9 cellular contexts compared by ENCODE assay signal in the genomic region with DNA sequence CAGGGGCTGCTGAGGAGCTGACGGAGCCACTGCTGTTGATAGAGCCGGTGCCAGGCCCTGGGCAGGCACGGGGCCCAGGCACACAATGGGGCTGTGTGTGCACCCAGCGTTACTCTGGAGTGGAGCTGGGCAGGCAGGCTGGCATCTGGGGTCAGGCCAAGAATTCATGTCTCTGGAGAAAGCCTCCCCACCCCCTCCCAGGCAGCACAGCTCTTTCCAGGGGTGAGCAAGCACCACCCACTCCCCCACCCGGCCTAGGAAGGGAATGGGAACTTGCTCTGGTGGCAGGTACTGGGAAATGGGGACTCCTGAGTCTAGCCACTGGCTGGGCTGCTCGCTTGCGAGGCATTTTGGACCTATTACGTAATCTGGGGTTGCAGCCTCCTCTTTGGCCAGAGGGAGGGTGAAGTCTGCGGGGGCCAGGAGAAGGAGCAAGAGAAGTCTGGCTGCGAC. TPM values are rescaled to one million over a fixed set of nuclear protein-coding genes. Genes with fewer than 3 reads are reported as not detected.
DNase-seq lines count a peak whose midpoint lies in the region; TF ChIP-seq lines count a peak whose summit lies in the region.
"Had no signal": no experiment of that assay in that cellular context is flagged by ENCODE, and none has a peak within 500 bp of the region (broad histone marks: within the 10 kb centered on the region; RNA-seq: fewer than 3 reads in every experiment).

No MANE protein-coding gene starts in this region.

- H3K4me1 ChIP-seq in HEK293 (ENCODE audit: control insufficient read depth, insufficient read depth, low read length): peaks cover 3% of the 10 kb centered on the region; the same call in 1 of the 2 replicates
- H3K4me1 ChIP-seq in skeletal muscle tissue (ENCODE audit: control insufficient read depth in 3 of 3, insufficient read depth in 3 of 3, low read length in 3 of 3): peaks cover 89 to 95% (median 93%) of the 10 kb centered on the region in 3 donors

- no peak for TF ChIP-seq CTCF in HEK293 (tag by site-specific recombination; IDR thresholded peaks at IDR 0.05)

- H3K4me3 ChIP-seq in HEK293 (ENCODE audit: low read depth, low read length): no peak overlapping the region
- H3K4me3 ChIP-seq in skeletal muscle tissue (ENCODE audit: low read length in 3 of 3): peak overlapping the region; percentile 9 to 61 (median 12)

- H3K9ac ChIP-seq in skeletal muscle tissue (ENCODE audit: low read depth in 1 of 3, low read length in 3 of 3): peak overlapping the region; percentile 63 to 82 (median 69)

- H3K9me3 ChIP-seq in HEK293 (ENCODE audit: control insufficient read depth, insufficient read depth, low read depth, low read length) (no peaks in the 10 kb centered on the region), skeletal muscle tissue (ENCODE audit: control insufficient read depth in 3 of 3, low read length in 3 of 3) (no peaks in the 10 kb centered on the region)

- peak in 57 of 58 donors; percentile 42 to 97 (median 88) for DNase-seq in anterior cingulate cortex (lab: John Stamatoyannopoulos, UW)
- DNase-seq in iPS-NIHi11 (ENCODE audit: low spot score): peak; percentile 42
- DNase-seq in AG20443 (ENCODE audit: low spot score): no peak
- DNase-seq in SW480 (ENCODE audit: low spot score): no peak
- no peak for DNase-seq in T-helper 1 cell
- DNase-seq in hepatic stellate cell (ENCODE audit: low spot score): no peak

- no peaks in the 10 kb centered on the region for H3K27me3 ChIP-seq in skeletal muscle tissue (ENCODE audit: control insufficient read depth in 3 of 3, insufficient read depth in 3 of 3, low read length in 3 of 3)

- POLR2A ChIA-PET in HEK293 (lab: Yijun Ruan, JAX): interaction anchor here (0.5 to 0.6 kb wide), 2 partner anchors 22 to 295 kb away, joined by 3 to 5 read pairs; no protein-coding TSS in a partner anchor

- CTCF ChIA-PET in HEK293 (lab: Yijun Ruan, JAX): interaction anchor here (0.5 to 1.1 kb wide), 4 partner anchors 19 to 430 kb away, joined by 3 to 5 read pairs (median 4); a partner anchor contains a TSS

- H3K27ac ChIP-seq in HEK293 (ENCODE audit: extremely low read depth, low read depth, low read length) (no peak overlapping the region), skeletal muscle tissue (ENCODE audit: low read depth, low read length) (peak overlapping the region; percentile 95)

- no peaks in the 10 kb centered on the region for H3K36me3 ChIP-seq in HEK293 (ENCODE audit: control insufficient read depth in 2 of 2, insufficient read depth in 1 of 2, low read length in 2 of 2)
- peaks cover 0 to 3% (median 0%) of the 10 kb centered on the region in 3 donors for H3K36me3 ChIP-seq in skeletal muscle tissue (ENCODE audit: control insufficient read depth in 3 of 3, insufficient read depth in 3 of 3, low read length in 3 of 3)

TF ChIP-seq in HEK293, 187 proteins besides CTCF, POLR2A, EP300 and RAD21:
- no peak for TF ChIP-seq ZSCAN16 (tag by site-specific recombination; IDR thresholded peaks at IDR 0.05)
- TF ChIP-seq, protein P1, sequence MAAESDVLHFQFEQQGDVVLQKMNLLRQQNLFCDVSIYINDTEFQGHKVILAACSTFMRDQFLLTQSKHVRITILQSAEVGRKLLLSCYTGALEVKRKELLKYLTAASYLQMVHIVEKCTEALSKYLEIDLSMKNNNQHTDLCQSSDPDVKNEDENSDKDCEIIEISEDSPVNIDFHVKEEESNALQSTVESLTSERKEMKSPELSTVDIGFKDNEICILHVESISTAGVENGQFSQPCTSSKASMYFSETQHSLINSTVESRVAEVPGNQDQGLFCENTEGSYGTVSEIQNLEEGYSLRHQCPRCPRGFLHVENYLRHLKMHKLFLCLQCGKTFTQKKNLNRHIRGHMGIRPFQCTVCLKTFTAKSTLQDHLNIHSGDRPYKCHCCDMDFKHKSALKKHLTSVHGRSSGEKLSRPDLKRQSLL (tag by site-specific recombination; IDR thresholded peaks at IDR 0.05): peak; percentile 19; the same call in 1 of the 2 replicates

RNA-seq across cellular contexts. Expression of a gene that starts 22.7 kb away (rescaled TPM):
- 7.8 TPM for total RNA-seq in skeletal muscle tissue

RNA-seq across cellular contexts. Expression of a gene that starts 34.5 kb away (rescaled TPM):
- total RNA-seq in skeletal muscle tissue: 0.52 TPM
- total RNA-seq: NCI-H460 had no signal

Comparison
In these comparisons a context has a peak if more than half of its experiments do, and no peak if none do; other contexts are left out.
1. DNase-seq: peak in anterior cingulate cortex (57 of 58) and iPS-NIHi11 (single experiment); none in AG20443 (single experiment), SW480 (single experiment), T-helper 1 cell (0 of 5) and hepatic stellate cell (single experiment).